8 cellular contexts compared by ENCODE assay signal in genomic region chr15:45279024-45279697, GRCh38. TPM values are rescaled to one million over a fixed set of nuclear protein-coding genes. Genes with fewer than 3 reads are reported as not detected.
DNase-seq lines count a peak whose midpoint lies in the region; ATAC-seq and TF ChIP-seq lines count a peak whose summit lies in the region.

No MANE protein-coding gene starts in this region.

- H4K20me1 ChIP-seq in osteoblast (ENCODE audit: insufficient read depth, low read length) = no peaks in the 10 kb centered on the region

- H3K27ac ChIP-seq in osteoblast (ENCODE audit: low read depth, low read length) (peak overlapping the region; percentile 65), thoracic aorta (peak overlapping the region; percentile 78 to 81)

- H3K36me3 ChIP-seq in osteoblast (ENCODE audit: insufficient read depth, low read length) (no peaks in the 10 kb centered on the region), thoracic aorta (no peaks in the 10 kb centered on the region)

- H3K4me1 ChIP-seq in osteoblast (ENCODE audit: insufficient read depth, low read length) (peaks cover 12% of the 10 kb centered on the region), thoracic aorta (ENCODE audit: control insufficient read depth in 1 of 2, low read depth in 2 of 2) (peaks cover 6 to 12% of the 10 kb centered on the region in 2 donors)

- H3K9me3 ChIP-seq in osteoblast (ENCODE audit: low read depth, low read length) (no peaks in the 10 kb centered on the region), thoracic aorta (no peaks in the 10 kb centered on the region)

- intact Hi-C loops in head of caudate nucleus (cut with DNase I) = loop anchor here (2.0 kb wide), 1 partner anchor 28 kb away; no protein-coding TSS in a partner anchor

- H3K4me3 Mint-ChIP-seq in activated naive CD8-positive, alpha-beta T cell treated with anti-CD3 and anti-CD28 coated beads, Interleukin-2, amount 10 ng/mL, durations not matched to agents 7 days and 5 days = peak overlapping the region; percentile 91

- no peaks in the 10 kb centered on the region for H3K79me2 ChIP-seq in osteoblast (ENCODE audit: insufficient read depth, low read length)

- peaks cover 16% of the 10 kb centered on the region for H3K4me1 Mint-ChIP-seq in activated naive CD8-positive, alpha-beta T cell treated with anti-CD3 and anti-CD28 coated beads, Interleukin-2, amount 10 ng/mL, durations not matched to agents 7 days and 5 days

- TF ChIP-seq CTCF in GM12864 (IDR thresholded peaks at IDR 0.05; ENCODE audit: low read depth, low read length, missing control alignments) = no peak
- TF ChIP-seq CTCF in osteoblast (IDR thresholded peaks at IDR 0.05; ENCODE audit: extremely low read depth, low read depth, low read length) = no peak
- TF ChIP-seq CTCF in thoracic aorta (IDR thresholded peaks at IDR 0.05) = no peak

- H3K27ac Mint-ChIP-seq in activated naive CD8-positive, alpha-beta T cell treated with anti-CD3 and anti-CD28 coated beads, Interleukin-2, amount 10 ng/mL, durations not matched to agents 7 days and 5 days = peak overlapping the region; percentile 80

- H3K4me2 ChIP-seq in osteoblast (ENCODE audit: insufficient read depth, low read length) = peak overlapping the region; percentile 79

- peak overlapping the region; percentile 70 for H3K4me3 ChIP-seq in GM12864 (ENCODE audit: low read depth, low read length)
- H3K4me3 ChIP-seq in osteoblast (ENCODE audit: insufficient read depth, low read length) = peak overlapping the region; percentile 70
- peak overlapping the region; percentile 77 for H3K4me3 ChIP-seq in thoracic aorta

- POLR2A ChIA-PET in activated naive CD8-positive, alpha-beta T cell treated with anti-CD3 and anti-CD28 coated beads, Interleukin-2, amount 10 ng/mL, durations not matched to agents 7 days and 5 days (lab: Charles Lee) = interaction anchor here (0.8 to 1.7 kb wide), 4 partner anchors 112 to 124 kb away, joined by 3 to 6 read pairs (median 4); a partner anchor contains a TSS

- H3K27me3 ChIP-seq in osteoblast (ENCODE audit: insufficient read depth, low read length) (no peaks in the 10 kb centered on the region), thoracic aorta (replicated peaks; ENCODE audit: insufficient read depth) (no peaks in the 10 kb centered on the region)

- peak; percentile 100 for ATAC-seq in HG02678 (IDR thresholded peaks at IDR 0.05; ENCODE audit: unreplicated experiment)
- ATAC-seq in activated naive CD8-positive, alpha-beta T cell treated with anti-CD3 and anti-CD28 coated beads, Interleukin-2, amount 10 ng/mL, durations not matched to agents 7 days and 5 days (ENCODE audit: low read depth) = peak; percentile 100
- ATAC-seq in thoracic aorta (ENCODE audit: insufficient number of reproducible peaks, low FRiP score, low read depth) = peak; percentile 99

- H3K27me3 Mint-ChIP-seq in activated naive CD8-positive, alpha-beta T cell treated with anti-CD3 and anti-CD28 coated beads, Interleukin-2, amount 10 ng/mL, durations not matched to agents 7 days and 5 days = peaks cover 4% of the 10 kb centered on the region

- peak overlapping the region; percentile 88 for H2AFZ ChIP-seq in osteoblast (ENCODE audit: low read length)

- peak; percentile 93 for DNase-seq in GM12864 (ENCODE audit: low read depth)
- DNase-seq in NCI-H1105 treated with DMSO at 0.1 percent for 48 hours (lab: John Stamatoyannopoulos, UW) = peak; percentile 89
- peak; percentile 97 for DNase-seq in SKM-1 treated with dmso at 0.1 percent for 144 hours (lab: John Stamatoyannopoulos, UW; ENCODE audit: unreplicated experiment)
- DNase-seq in activated naive CD8-positive, alpha-beta T cell treated with anti-CD3 and anti-CD28 coated beads, Interleukin-2, amount 10 ng/mL, durations not matched to agents 7 days and 5 days = peak; percentile 98
- DNase-seq in head of caudate nucleus = peak; percentile 96 to 100 (median 99)
- DNase-seq in osteoblast (ENCODE audit: insufficient read length, low spot score, missing footprints) = peak; percentile 98
- peak; percentile 81 for DNase-seq in thoracic aorta (ENCODE audit: low spot score)

- no peaks in the 10 kb centered on the region for H3K9me3 Mint-ChIP-seq in activated naive CD8-positive, alpha-beta T cell treated with anti-CD3 and anti-CD28 coated beads, Interleukin-2, amount 10 ng/mL, durations not matched to agents 7 days and 5 days

- H3K36me3 Mint-ChIP-seq in activated naive CD8-positive, alpha-beta T cell treated with anti-CD3 and anti-CD28 coated beads, Interleukin-2, amount 10 ng/mL, durations not matched to agents 7 days and 5 days = no peaks in the 10 kb centered on the region

RNA-seq across cellular contexts. Expression of gene SLC28A2, which starts 27.1 kb away (rescaled TPM):
- not detected for total RNA-seq in activated naive CD8-positive, alpha-beta T cell treated with anti-CD3 and anti-CD28 coated beads, Interleukin-2, amount 10 ng/mL, durations not matched to agents 7 days and 5 days
- not detected in 2 replicates for total RNA-seq in osteoblast
- total RNA-seq in thoracic aorta = not detected

Comparison
In these comparisons a context has a peak if more than half of its experiments do, and no peak if none do; other contexts are left out.
1. Peak in every context shown above with its lines: DNase-seq, ATAC-seq, H3K4me3 ChIP-seq and H3K27ac ChIP-seq.